29 cellular contexts compared by ENCODE assay signal in genomic region chr9:89120704-89121103, GRCh38. TPM values are rescaled to one million over a fixed set of nuclear protein-coding genes. Genes with fewer than 3 reads are reported as not detected.
"Had no signal": no experiment of that assay in that cellular context is flagged by ENCODE, and none has a peak within 500 bp of the region (broad histone marks: within the 10 kb centered on the region; RNA-seq: fewer than 3 reads in every experiment).

No MANE protein-coding gene starts in this region.

- H3K36me3 Mint-ChIP-seq: natural killer cell; stimulated activated naive B cell treated with anti-CD40 and anti-IgM and Interleukin-4, amounts not matched to agents 10 μg/mL and 1 μg/mL and 100 μg/mL, for 72 hours had no signal

- H3K9ac ChIP-seq: neural progenitor cell had no signal

- H3K36me3 ChIP-seq: left lung, lower lobe of right lung, neural progenitor cell, ovary, prostate gland, stomach, thyroid gland, transverse colon, upper lobe of left lung, vagina had no signal

- H3K4me1 ChIP-seq: left lung, lower lobe of right lung, neural progenitor cell, prostate gland, stomach, testis, thyroid gland, transverse colon, upper lobe of left lung had no signal

- H3K9me3 ChIP-seq: left lung, ovary, prostate gland, stomach, testis, thyroid gland, transverse colon, upper lobe of left lung, vagina had no signal

- DNase-seq: hippocampal formation; left colon; left lung; lower lobe of right lung; mammary epithelial cell; mesenchymal stem cell; natural killer cell; nephron progenitor cell; ovary; posterior cingulate gyrus; retina; right cardiac atrium; stimulated activated CD4-positive, alpha-beta T cell treated with anti-CD3 and anti-CD28 coated beads, Interleukin-12 subunit alpha, Interleukin-12 subunit beta, amount 100 ng/mL, for 4 hours; stimulated activated CD4-positive, alpha-beta T cell treated with anti-CD3 and anti-CD28 coated beads, Interleukin-15, amount 100 ng/mL, for 24 hours; stimulated activated CD4-positive, alpha-beta T cell treated with anti-CD3 and anti-CD28 coated beads, Interleukin-2, amount 100 ng/mL, for 24 hours; stimulated activated CD4-positive, alpha-beta T cell treated with anti-CD3 and anti-CD28 coated beads, Interleukin-4, amount 100 ng/mL, for 1 hour; stimulated activated naive B cell treated with anti-CD40 and anti-IgM and Interleukin-4, amounts not matched to agents 10 μg/mL and 1 μg/mL and 100 μg/mL, for 72 hours; stimulated activated naive CD8-positive, alpha-beta T cell treated with anti-CD3 and anti-CD28 coated beads, Interleukin-15, Interleukin-2, amounts not matched to agents 100 U/mL and 50 U/mL, for 24 hours; stomach; testis; thyroid gland; transverse colon; upper lobe of left lung had no signal

- H3K27ac Mint-ChIP-seq: natural killer cell; nephron progenitor cell; neural progenitor cell; stimulated activated naive B cell treated with anti-CD40 and anti-IgM and Interleukin-4, amounts not matched to agents 10 μg/mL and 1 μg/mL and 100 μg/mL, for 72 hours had no signal

- ATAC-seq: left colon; left lung; lower lobe of right lung; natural killer cell; right cardiac atrium; sciatic nerve; stimulated activated naive B cell treated with anti-CD40 and anti-IgM and Interleukin-4, amounts not matched to agents 10 μg/mL and 1 μg/mL and 100 μg/mL, for 72 hours; stimulated activated naive CD8-positive, alpha-beta T cell treated with anti-CD3 and anti-CD28 coated beads, Interleukin-15, Interleukin-2, amounts not matched to agents 100 U/mL and 50 U/mL, for 24 hours had no signal

- H3K4me3 Mint-ChIP-seq: natural killer cell; nephron progenitor cell; neural progenitor cell; stimulated activated naive B cell treated with anti-CD40 and anti-IgM and Interleukin-4, amounts not matched to agents 10 μg/mL and 1 μg/mL and 100 μg/mL, for 72 hours had no signal

- FAIRE-seq: keratinocyte had no signal

- H3K4me1 Mint-ChIP-seq: nephron progenitor cell; neural progenitor cell; stimulated activated naive B cell treated with anti-CD40 and anti-IgM and Interleukin-4, amounts not matched to agents 10 μg/mL and 1 μg/mL and 100 μg/mL, for 72 hours had no signal

- H3K4me3 ChIP-seq: left lung, lower lobe of right lung, neural progenitor cell, ovary, prostate gland, skin epidermis, stomach, testis, thyroid gland, transverse colon, upper lobe of left lung, vagina had no signal

- H3K27ac ChIP-seq: left lung, lower lobe of right lung, neural progenitor cell, ovary, prostate gland, skin epidermis, stomach, testis, thyroid gland, transverse colon, upper lobe of left lung, vagina had no signal

RNA-seq across cellular contexts. Expression of gene SHC3, which starts 57.9 kb away (rescaled TPM):
- polyA plus RNA-seq: mammary epithelial cell had no signal
